In genomic region chr1:218584418-218585155, GRCh38 we compare ENCODE assay signal across 18 cellular contexts.
A peak's percentile ranks its signal among the peaks of the same experiment; 100 is the strongest.
DNase-seq lines count a peak whose midpoint lies in the region; ATAC-seq, FAIRE-seq and TF ChIP-seq lines count a peak whose summit lies in the region.
"Had no signal": no experiment of that assay in that cellular context is flagged by ENCODE, and none has a peak within 500 bp of the region (broad histone marks: within the 10 kb centered on the region; RNA-seq: fewer than 3 reads in every experiment).

No MANE protein-coding gene starts in this region.

- peaks cover 27% of the 10 kb centered on the region for H3K4me1 Mint-ChIP-seq in Caco-2 (ENCODE audit: low read depth, unreplicated experiment)
- peaks cover 46% of the 10 kb centered on the region for H3K4me1 Mint-ChIP-seq in astrocyte (ENCODE audit: low read depth, unreplicated experiment)
- no peaks in the 10 kb centered on the region for H3K4me1 Mint-ChIP-seq in activated T-cell treated with anti-CD3 and anti-CD28 coated beads, Interleukin-2, amount 50 U/mL, for 24 hours (ENCODE audit: low read depth)
- H3K4me1 Mint-ChIP-seq: memory B cell had no signal

- H3K9me3 ChIP-seq in Caco-2, result peaks cover 18% of the 10 kb centered on the region
- no peaks in the 10 kb centered on the region for H3K9me3 ChIP-seq in astrocyte (ENCODE audit: insufficient read depth, low read depth, low read length)
- H3K9me3 ChIP-seq in left lung, result peaks cover 0 to 5% of the 10 kb centered on the region in 2 donors
- H3K9me3 ChIP-seq: esophagus squamous epithelium, uterus had no signal

- POLR2A ChIA-PET in Caco-2 (lab: Charles Lee), result no interaction called here

- intact Hi-C loops in Caco-2 (cut with micrococcal nuclease; ENCODE audit: unreplicated experiment), result loop anchor here (1.0 kb wide), 1 partner anchor 90 kb away; no protein-coding TSS in a partner anchor
- intact Hi-C loops in left lung (cut with DNase I), result no loop called here

- peak overlapping the region; percentile 56 for H3K9ac ChIP-seq in astrocyte (ENCODE audit: low read length)

- ATAC-seq in left lung, result peak; percentile 30

- no peaks in the 10 kb centered on the region for H3K79me2 ChIP-seq in astrocyte (ENCODE audit: insufficient read depth, low read length)

- FAIRE-seq in astrocyte (lab: Jason Lieb, UNC), result no peak
- FAIRE-seq: GM12892 had no signal

- H3K36me3 Mint-ChIP-seq in Caco-2 (ENCODE audit: insufficient read depth, unreplicated experiment) (peaks cover 13% of the 10 kb centered on the region), astrocyte (ENCODE audit: low read depth, unreplicated experiment) (peaks cover 3% of the 10 kb centered on the region)
- no peaks in the 10 kb centered on the region for H3K36me3 Mint-ChIP-seq in activated T-cell treated with anti-CD3 and anti-CD28 coated beads, Interleukin-2, amount 50 U/mL, for 24 hours (ENCODE audit: low read depth)
- H3K36me3 Mint-ChIP-seq: memory B cell had no signal

- H3K27me3 Mint-ChIP-seq in Caco-2 (ENCODE audit: insufficient read depth, unreplicated experiment) (no peaks in the 10 kb centered on the region), astrocyte (ENCODE audit: low read depth, unreplicated experiment) (no peaks in the 10 kb centered on the region)
- peaks cover 2% of the 10 kb centered on the region for H3K27me3 Mint-ChIP-seq in activated T-cell treated with anti-CD3 and anti-CD28 coated beads, Interleukin-2, amount 50 U/mL, for 24 hours

- DNase-seq in Caco-2, result peak; percentile 41 to 46
- DNase-seq in LoVo (ENCODE audit: low spot score), result peak; percentile 12
- DNase-seq in astrocyte (ENCODE audit: low read depth), result peak; percentile 58
- no peak for DNase-seq in left lung
- no peak for DNase-seq in retina
- no peak for DNase-seq in NCI-H1048 (lab: John Stamatoyannopoulos, UW)
- DNase-seq in activated T-cell treated with anti-CD3 and anti-CD28 coated beads, Interleukin-2, amount 50 U/mL, for 24 hours, result no peak
- DNase-seq in SK-N-DZ (ENCODE audit: low spot score), result no peak
- DNase-seq: activated naive CD4-positive, alpha-beta T cell treated with Interleukin-2 at 50 U/mL for 16 hours; DMS 273 treated with DMSO at 0.1 percent for 48 hours; esophagus squamous epithelium; MV-4-11; NCI-H446; stimulated activated CD4-positive, alpha-beta T cell treated with anti-CD3 and anti-CD28 coated beads, Interleukin-1b, Interleukin-23, amount 100 ng/mL, for 48 hours; T-helper 9 cell; uterus had no signal

- no peak for TF ChIP-seq CTCF in Caco-2 (IDR thresholded peaks at IDR 0.05; ENCODE audit: insufficient read depth in 1 of 2, low read depth in 1 of 2, low read length in 1 of 2, severe bottlenecking in 1 of 2, unreplicated experiment in 1 of 2)
- TF ChIP-seq CTCF in astrocyte (IDR thresholded peaks at IDR 0.05; ENCODE audit: insufficient read depth, low read depth, low read length), result no peak
- no peak for TF ChIP-seq CTCF in left lung (IDR thresholded peaks at IDR 0.05)

- H4K20me1 ChIP-seq in astrocyte (ENCODE audit: insufficient read depth, low read length), result no peaks in the 10 kb centered on the region

- no peak overlapping the region for H2AFZ ChIP-seq in astrocyte (ENCODE audit: low read depth, low read length)

- H3K36me3 ChIP-seq in Caco-2 (ENCODE audit: control insufficient read depth, insufficient read depth, low read length) (no peaks in the 10 kb centered on the region), astrocyte (ENCODE audit: insufficient read depth, low read length) (no peaks in the 10 kb centered on the region), left lung (no peaks in the 10 kb centered on the region)
- H3K36me3 ChIP-seq: esophagus squamous epithelium, uterus had no signal

- CTCF ChIA-PET in Caco-2 (lab: Charles Lee), result no interaction called here

- peaks cover 31% of the 10 kb centered on the region for H3K9me3 Mint-ChIP-seq in Caco-2 (ENCODE audit: unreplicated experiment)
- H3K9me3 Mint-ChIP-seq in astrocyte (ENCODE audit: unreplicated experiment), result peaks cover 11% of the 10 kb centered on the region
- peaks cover 8% of the 10 kb centered on the region for H3K9me3 Mint-ChIP-seq in activated T-cell treated with anti-CD3 and anti-CD28 coated beads, Interleukin-2, amount 50 U/mL, for 24 hours

- H3K4me1 ChIP-seq in Caco-2, result peaks cover 30% of the 10 kb centered on the region
- H3K4me1 ChIP-seq in astrocyte (ENCODE audit: insufficient read depth, low read length), result peaks cover 30% of the 10 kb centered on the region
- H3K4me1 ChIP-seq in left lung, result peaks cover 0 to 3% of the 10 kb centered on the region in 2 donors
- H3K4me1 ChIP-seq: uterus had no signal

- H3K27ac ChIP-seq in astrocyte (ENCODE audit: low read depth, low read length) (peak overlapping the region; percentile 84), left lung (no peak overlapping the region)
- H3K27ac ChIP-seq: uterus had no signal

- H3K4me3 Mint-ChIP-seq in Caco-2 (ENCODE audit: unreplicated experiment) (peak overlapping the region; percentile 12), astrocyte (ENCODE audit: unreplicated experiment) (no peak overlapping the region)
- no peak overlapping the region for H3K4me3 Mint-ChIP-seq in activated T-cell treated with anti-CD3 and anti-CD28 coated beads, Interleukin-2, amount 50 U/mL, for 24 hours
- H3K4me3 Mint-ChIP-seq: memory B cell had no signal

- no TSS peak for BruUV-seq in Caco-2 (replicated peaks; lab: Mats Ljungman, UMichigan)

- H3K4me3 ChIP-seq in Caco-2 (ENCODE audit: low read depth, low read length) (no peak overlapping the region), astrocyte (ENCODE audit: insufficient read depth, low read depth, low read length) (no peak overlapping the region), left lung (no peak overlapping the region)
- H3K4me3 ChIP-seq: esophagus squamous epithelium, uterus had no signal

- H3K27ac Mint-ChIP-seq in Caco-2 (ENCODE audit: unreplicated experiment) (peak overlapping the region; percentile 72), astrocyte (ENCODE audit: unreplicated experiment) (peak overlapping the region; percentile 92)
- no peak overlapping the region for H3K27ac Mint-ChIP-seq in activated T-cell treated with anti-CD3 and anti-CD28 coated beads, Interleukin-2, amount 50 U/mL, for 24 hours
- H3K27ac Mint-ChIP-seq: memory B cell had no signal

- peak overlapping the region; percentile 56 for H3K4me2 ChIP-seq in astrocyte (ENCODE audit: low read length)

- H3K27me3 ChIP-seq in Caco-2 (replicated peaks; ENCODE audit: control insufficient read depth, insufficient read depth, low read length), result no peaks in the 10 kb centered on the region
- H3K27me3 ChIP-seq in astrocyte (ENCODE audit: insufficient read depth, low read length), result no peaks in the 10 kb centered on the region
- H3K27me3 ChIP-seq in left lung, result no peaks in the 10 kb centered on the region
- H3K27me3 ChIP-seq: esophagus squamous epithelium, uterus had no signal

Comparison
In these comparisons a context has a peak if more than half of its experiments do, and no peak if none do; other contexts are left out.
1. DNase-seq: peak in Caco-2 (2 of 2), LoVo (single experiment) and astrocyte (single experiment); none in left lung (0 of 2), retina (single experiment), NCI-H1048 (single experiment), activated T-cell treated with anti-CD3 and anti-CD28 coated beads, Interleukin-2, amount 50 U/mL, for 24 hours (single experiment) and SK-N-DZ (single experiment).